ENCODE assay signal across 1 cellular context in the genomic region with DNA sequence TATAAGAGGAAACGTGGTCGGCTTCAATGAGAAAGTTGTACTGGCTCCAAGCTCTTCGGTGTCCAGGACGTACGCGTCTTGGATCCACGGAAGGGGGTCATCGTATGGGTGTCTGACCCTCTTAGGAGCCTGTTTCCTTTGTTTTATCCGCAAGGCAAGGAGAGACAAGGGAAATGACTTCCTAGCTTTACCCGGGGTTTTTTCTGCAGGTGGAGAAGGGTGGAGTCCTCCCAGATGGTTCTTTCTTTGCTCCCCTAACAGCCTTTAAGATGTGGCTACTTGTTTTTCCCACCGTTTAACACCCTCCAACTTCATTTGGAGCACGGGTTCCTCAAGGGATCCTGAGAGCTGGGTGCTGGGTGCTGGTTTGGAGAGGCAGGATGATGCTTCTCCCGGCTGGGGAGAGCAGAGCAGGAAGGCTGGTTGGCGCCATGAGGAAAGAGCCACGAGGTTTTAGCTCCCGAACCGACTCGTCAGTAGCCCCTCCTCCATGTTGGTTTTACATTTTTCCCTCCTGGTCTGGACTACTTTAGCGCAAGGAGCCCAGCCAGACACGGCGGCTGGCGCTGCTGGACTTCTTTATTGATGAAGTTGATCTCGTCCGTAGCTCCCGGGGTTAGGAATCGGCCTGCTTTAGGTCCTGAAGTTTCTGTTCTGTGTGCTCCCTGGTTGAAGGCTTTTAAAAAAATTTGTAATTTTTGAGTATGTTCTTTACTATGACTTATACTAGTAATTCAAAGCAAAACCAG.
TF ChIP-seq lines count a peak whose summit lies in the region.

No MANE protein-coding gene starts in this region.

TF ChIP-seq in K562, 482 proteins besides CTCF, POLR2A, EP300 and RAD21 (continued from another document and continues in another):
- TF ChIP-seq, protein P1, sequence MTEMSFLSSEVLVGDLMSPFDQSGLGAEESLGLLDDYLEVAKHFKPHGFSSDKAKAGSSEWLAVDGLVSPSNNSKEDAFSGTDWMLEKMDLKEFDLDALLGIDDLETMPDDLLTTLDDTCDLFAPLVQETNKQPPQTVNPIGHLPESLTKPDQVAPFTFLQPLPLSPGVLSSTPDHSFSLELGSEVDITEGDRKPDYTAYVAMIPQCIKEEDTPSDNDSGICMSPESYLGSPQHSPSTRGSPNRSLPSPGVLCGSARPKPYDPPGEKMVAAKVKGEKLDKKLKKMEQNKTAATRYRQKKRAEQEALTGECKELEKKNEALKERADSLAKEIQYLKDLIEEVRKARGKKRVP (CRISPR knock-in tag; IDR thresholded peaks at IDR 0.05) = 0 out of 2 replicates have a peak, but pooled peaks have one; percentile 57
- TF ChIP-seq SRF (CRISPR knock-in tag; IDR thresholded peaks at IDR 0.05) (peak in 1 of 2 experiments; percentile 50; a peak in 2 of 4 replicates), ZFP1 (CRISPR knock-in tag; IDR thresholded peaks at IDR 0.05) (no peak), ZNF253 (CRISPR knock-in tag; conservative IDR thresholded peaks at IDR 0.05) (no peak), MAZ (CRISPR knock-in tag; conservative IDR thresholded peaks at IDR 0.05 in 1 of 2, IDR thresholded peaks at IDR 0.05 in 1 of 2) (peak in 1 of 2 experiments; percentile 62; a peak in 2 of 4 replicates), ASH1L (IDR thresholded peaks at IDR 0.05; ENCODE audit: borderline replicate concordance, low read depth, partially characterized antibody) (no peak), HMG20B (CRISPR knock-in tag; IDR thresholded peaks at IDR 0.05) (no peak), BRCA1 (IDR thresholded peaks at IDR 0.05) (no peak), BRCA1 (CRISPR knock-in tag; IDR thresholded peaks at IDR 0.05) (no peak), ZNF12 (CRISPR knock-in tag; IDR thresholded peaks at IDR 0.05) (no peak), PHF8 (IDR thresholded peaks at IDR 0.05; ENCODE audit: borderline replicate concordance, low read length) (no peak; the same call in 1 of the 2 replicates), ZNF384 (IDR thresholded peaks at IDR 0.05; ENCODE audit: low read depth, low read length) (no peak), GTF2E2 (tag; IDR thresholded peaks at IDR 0.05) (peak; percentile 82; the same call in 1 of the 2 replicates), ZNF224 (CRISPR knock-in tag; IDR thresholded peaks at IDR 0.05) (no peak), ZNF174 (CRISPR knock-in tag; IDR thresholded peaks at IDR 0.05) (no peak), THRAP3 (IDR thresholded peaks at IDR 0.05; ENCODE audit: borderline replicate concordance) (no peak), MBD2 (IDR thresholded peaks at IDR 0.05; ENCODE audit: borderline replicate concordance, low read depth) (0 out of 2 replicates have a peak, but pooled peaks have one; percentile 5), ZNF3 (CRISPR knock-in tag; IDR thresholded peaks at IDR 0.05) (no peak), E2F3 (CRISPR knock-in tag; IDR thresholded peaks at IDR 0.05) (peak; percentile 63; the same call in 1 of the 2 replicates), ZBTB8A (IDR thresholded peaks at IDR 0.05; ENCODE audit: partially characterized antibody) (no peak), KLF13 (tag; IDR thresholded peaks at IDR 0.05; ENCODE audit: borderline replicate concordance, low read depth) (no peak), ZNF134 (CRISPR knock-in tag; conservative IDR thresholded peaks at IDR 0.05) (no peak), WHSC1 (IDR thresholded peaks at IDR 0.05; ENCODE audit: low read length) (no peak), HOXB6 (CRISPR knock-in tag; IDR thresholded peaks at IDR 0.05; ENCODE audit: borderline replicate concordance) (no peak), XRCC5 (IDR thresholded peaks at IDR 0.05; ENCODE audit: low read depth, low read length) (no peak), CXXC5 (CRISPR knock-in tag; IDR thresholded peaks at IDR 0.05) (peak; percentile 15), ETV5 (CRISPR knock-in tag; IDR thresholded peaks at IDR 0.05; ENCODE audit: low read depth) (no peak), SETDB1 (IDR thresholded peaks at IDR 0.05; ENCODE audit: low read length) (no peak), CSDE1 (IDR thresholded peaks at IDR 0.05) (0 out of 4 replicates have a peak, but pooled peaks of 1 of the 2 experiments have one; percentile 39), NFYB (IDR thresholded peaks at IDR 0.05; ENCODE audit: extremely low read depth, insufficient read length) (no peak)
- TF ChIP-seq, protein P2, sequence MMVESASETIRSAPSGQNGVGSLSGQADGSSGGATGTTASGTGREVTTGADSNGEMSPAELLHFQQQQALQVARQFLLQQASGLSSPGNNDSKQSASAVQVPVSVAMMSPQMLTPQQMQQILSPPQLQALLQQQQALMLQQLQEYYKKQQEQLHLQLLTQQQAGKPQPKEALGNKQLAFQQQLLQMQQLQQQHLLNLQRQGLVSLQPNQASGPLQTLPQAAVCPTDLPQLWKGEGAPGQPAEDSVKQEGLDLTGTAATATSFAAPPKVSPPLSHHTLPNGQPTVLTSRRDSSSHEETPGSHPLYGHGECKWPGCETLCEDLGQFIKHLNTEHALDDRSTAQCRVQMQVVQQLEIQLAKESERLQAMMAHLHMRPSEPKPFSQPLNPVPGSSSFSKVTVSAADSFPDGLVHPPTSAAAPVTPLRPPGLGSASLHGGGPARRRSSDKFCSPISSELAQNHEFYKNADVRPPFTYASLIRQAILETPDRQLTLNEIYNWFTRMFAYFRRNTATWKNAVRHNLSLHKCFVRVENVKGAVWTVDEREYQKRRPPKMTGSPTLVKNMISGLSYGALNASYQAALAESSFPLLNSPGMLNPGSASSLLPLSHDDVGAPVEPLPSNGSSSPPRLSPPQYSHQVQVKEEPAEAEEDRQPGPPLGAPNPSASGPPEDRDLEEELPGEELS (CRISPR knock-in tag; IDR thresholded peaks at IDR 0.05; ENCODE audit: borderline replicate concordance) = no peak
- TF ChIP-seq, protein P3, sequence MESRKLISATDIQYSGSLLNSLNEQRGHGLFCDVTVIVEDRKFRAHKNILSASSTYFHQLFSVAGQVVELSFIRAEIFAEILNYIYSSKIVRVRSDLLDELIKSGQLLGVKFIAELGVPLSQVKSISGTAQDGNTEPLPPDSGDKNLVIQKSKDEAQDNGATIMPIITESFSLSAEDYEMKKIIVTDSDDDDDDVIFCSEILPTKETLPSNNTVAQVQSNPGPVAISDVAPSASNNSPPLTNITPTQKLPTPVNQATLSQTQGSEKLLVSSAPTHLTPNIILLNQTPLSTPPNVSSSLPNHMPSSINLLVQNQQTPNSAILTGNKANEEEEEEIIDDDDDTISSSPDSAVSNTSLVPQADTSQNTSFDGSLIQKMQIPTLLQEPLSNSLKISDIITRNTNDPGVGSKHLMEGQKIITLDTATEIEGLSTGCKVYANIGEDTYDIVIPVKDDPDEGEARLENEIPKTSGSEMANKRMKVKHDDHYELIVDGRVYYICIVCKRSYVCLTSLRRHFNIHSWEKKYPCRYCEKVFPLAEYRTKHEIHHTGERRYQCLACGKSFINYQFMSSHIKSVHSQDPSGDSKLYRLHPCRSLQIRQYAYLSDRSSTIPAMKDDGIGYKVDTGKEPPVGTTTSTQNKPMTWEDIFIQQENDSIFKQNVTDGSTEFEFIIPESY (CRISPR knock-in tag; IDR thresholded peaks at IDR 0.05) = no peak
- TF ChIP-seq, protein P4, sequence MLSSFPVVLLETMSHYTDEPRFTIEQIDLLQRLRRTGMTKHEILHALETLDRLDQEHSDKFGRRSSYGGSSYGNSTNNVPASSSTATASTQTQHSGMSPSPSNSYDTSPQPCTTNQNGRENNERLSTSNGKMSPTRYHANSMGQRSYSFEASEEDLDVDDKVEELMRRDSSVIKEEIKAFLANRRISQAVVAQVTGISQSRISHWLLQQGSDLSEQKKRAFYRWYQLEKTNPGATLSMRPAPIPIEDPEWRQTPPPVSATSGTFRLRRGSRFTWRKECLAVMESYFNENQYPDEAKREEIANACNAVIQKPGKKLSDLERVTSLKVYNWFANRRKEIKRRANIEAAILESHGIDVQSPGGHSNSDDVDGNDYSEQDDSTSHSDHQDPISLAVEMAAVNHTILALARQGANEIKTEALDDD (IDR thresholded peaks at IDR 0.05) = 0 out of 2 replicates have a peak, but pooled peaks have one; percentile 13
- TF ChIP-seq, protein P5, sequence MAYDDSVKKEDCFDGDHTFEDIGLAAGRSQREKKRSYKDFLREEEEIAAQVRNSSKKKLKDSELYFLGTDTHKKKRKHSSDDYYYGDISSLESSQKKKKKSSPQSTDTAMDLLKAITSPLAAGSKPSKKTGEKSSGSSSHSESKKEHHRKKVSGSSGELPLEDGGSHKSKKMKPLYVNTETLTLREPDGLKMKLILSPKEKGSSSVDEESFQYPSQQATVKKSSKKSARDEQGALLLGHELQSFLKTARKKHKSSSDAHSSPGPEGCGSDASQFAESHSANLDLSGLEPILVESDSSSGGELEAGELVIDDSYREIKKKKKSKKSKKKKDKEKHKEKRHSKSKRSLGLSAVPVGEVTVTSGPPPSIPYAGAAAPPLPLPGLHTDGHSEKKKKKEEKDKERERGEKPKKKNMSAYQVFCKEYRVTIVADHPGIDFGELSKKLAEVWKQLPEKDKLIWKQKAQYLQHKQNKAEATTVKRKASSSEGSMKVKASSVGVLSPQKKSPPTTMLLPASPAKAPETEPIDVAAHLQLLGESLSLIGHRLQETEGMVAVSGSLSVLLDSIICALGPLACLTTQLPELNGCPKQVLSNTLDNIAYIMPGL (CRISPR knock-in tag; IDR thresholded peaks at IDR 0.05) = no peak
- TF ChIP-seq, protein P6, sequence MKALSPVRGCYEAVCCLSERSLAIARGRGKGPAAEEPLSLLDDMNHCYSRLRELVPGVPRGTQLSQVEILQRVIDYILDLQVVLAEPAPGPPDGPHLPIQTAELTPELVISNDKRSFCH (CRISPR knock-in tag; IDR thresholded peaks at IDR 0.05) = no peak
- TF ChIP-seq, protein P6 (tag; IDR thresholded peaks at IDR 0.05) = no peak
- TF ChIP-seq, protein P7, sequence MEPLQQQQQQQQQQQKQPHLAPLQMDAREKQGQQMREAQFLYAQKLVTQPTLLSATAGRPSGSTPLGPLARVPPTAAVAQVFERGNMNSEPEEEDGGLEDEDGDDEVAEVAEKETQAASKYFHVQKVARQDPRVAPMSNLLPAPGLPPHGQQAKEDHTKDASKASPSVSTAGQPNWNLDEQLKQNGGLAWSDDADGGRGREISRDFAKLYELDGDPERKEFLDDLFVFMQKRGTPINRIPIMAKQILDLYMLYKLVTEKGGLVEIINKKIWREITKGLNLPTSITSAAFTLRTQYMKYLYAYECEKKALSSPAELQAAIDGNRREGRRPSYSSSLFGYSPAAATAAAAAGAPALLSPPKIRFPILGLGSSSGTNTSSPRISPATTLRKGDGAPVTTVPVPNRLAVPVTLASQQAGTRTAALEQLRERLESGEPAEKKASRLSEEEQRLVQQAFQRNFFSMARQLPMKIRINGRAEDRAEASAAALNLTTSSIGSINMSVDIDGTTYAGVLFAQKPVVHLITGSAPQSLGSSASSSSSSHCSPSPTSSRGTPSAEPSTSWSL (CRISPR knock-in tag; IDR thresholded peaks at IDR 0.05; ENCODE audit: borderline replicate concordance) = no peak
- TF ChIP-seq, protein P8, sequence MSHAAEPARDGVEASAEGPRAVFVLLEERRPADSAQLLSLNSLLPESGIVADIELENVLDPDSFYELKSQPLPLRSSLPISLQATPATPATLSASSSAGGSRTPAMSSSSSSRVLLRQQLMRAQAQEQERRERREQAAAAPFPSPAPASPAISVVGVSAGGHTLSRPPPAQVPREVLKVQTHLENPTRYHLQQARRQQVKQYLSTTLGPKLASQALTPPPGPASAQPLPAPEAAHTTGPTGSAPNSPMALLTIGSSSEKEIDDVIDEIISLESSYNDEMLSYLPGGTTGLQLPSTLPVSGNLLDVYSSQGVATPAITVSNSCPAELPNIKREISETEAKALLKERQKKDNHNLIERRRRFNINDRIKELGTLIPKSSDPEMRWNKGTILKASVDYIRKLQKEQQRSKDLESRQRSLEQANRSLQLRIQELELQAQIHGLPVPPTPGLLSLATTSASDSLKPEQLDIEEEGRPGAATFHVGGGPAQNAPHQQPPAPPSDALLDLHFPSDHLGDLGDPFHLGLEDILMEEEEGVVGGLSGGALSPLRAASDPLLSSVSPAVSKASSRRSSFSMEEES (CRISPR knock-in tag; IDR thresholded peaks at IDR 0.05) = no peak
- TF ChIP-seq, protein P9, sequence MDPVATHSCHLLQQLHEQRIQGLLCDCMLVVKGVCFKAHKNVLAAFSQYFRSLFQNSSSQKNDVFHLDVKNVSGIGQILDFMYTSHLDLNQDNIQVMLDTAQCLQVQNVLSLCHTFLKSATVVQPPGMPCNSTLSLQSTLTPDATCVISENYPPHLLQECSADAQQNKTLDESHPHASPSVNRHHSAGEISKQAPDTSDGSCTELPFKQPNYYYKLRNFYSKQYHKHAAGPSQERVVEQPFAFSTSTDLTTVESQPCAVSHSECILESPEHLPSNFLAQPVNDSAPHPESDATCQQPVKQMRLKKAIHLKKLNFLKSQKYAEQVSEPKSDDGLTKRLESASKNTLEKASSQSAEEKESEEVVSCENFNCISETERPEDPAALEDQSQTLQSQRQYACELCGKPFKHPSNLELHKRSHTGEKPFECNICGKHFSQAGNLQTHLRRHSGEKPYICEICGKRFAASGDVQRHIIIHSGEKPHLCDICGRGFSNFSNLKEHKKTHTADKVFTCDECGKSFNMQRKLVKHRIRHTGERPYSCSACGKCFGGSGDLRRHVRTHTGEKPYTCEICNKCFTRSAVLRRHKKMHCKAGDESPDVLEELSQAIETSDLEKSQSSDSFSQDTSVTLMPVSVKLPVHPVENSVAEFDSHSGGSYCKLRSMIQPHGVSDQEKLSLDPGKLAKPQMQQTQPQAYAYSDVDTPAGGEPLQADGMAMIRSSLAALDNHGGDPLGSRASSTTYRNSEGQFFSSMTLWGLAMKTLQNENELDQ (CRISPR knock-in tag; IDR thresholded peaks at IDR 0.05; ENCODE audit: borderline replicate concordance) = no peak
- TF ChIP-seq, protein P10, sequence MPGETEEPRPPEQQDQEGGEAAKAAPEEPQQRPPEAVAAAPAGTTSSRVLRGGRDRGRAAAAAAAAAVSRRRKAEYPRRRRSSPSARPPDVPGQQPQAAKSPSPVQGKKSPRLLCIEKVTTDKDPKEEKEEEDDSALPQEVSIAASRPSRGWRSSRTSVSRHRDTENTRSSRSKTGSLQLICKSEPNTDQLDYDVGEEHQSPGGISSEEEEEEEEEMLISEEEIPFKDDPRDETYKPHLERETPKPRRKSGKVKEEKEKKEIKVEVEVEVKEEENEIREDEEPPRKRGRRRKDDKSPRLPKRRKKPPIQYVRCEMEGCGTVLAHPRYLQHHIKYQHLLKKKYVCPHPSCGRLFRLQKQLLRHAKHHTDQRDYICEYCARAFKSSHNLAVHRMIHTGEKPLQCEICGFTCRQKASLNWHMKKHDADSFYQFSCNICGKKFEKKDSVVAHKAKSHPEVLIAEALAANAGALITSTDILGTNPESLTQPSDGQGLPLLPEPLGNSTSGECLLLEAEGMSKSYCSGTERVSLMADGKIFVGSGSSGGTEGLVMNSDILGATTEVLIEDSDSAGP (CRISPR knock-in tag; IDR thresholded peaks at IDR 0.05) = no peak
- TF ChIP-seq, protein P11, sequence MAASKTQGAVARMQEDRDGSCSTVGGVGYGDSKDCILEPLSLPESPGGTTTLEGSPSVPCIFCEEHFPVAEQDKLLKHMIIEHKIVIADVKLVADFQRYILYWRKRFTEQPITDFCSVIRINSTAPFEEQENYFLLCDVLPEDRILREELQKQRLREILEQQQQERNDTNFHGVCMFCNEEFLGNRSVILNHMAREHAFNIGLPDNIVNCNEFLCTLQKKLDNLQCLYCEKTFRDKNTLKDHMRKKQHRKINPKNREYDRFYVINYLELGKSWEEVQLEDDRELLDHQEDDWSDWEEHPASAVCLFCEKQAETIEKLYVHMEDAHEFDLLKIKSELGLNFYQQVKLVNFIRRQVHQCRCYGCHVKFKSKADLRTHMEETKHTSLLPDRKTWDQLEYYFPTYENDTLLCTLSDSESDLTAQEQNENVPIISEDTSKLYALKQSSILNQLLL (CRISPR knock-in tag; IDR thresholded peaks at IDR 0.05; ENCODE audit: borderline replicate concordance) = no peak
